9 cellular contexts compared by ENCODE assay signal in the genomic region with DNA sequence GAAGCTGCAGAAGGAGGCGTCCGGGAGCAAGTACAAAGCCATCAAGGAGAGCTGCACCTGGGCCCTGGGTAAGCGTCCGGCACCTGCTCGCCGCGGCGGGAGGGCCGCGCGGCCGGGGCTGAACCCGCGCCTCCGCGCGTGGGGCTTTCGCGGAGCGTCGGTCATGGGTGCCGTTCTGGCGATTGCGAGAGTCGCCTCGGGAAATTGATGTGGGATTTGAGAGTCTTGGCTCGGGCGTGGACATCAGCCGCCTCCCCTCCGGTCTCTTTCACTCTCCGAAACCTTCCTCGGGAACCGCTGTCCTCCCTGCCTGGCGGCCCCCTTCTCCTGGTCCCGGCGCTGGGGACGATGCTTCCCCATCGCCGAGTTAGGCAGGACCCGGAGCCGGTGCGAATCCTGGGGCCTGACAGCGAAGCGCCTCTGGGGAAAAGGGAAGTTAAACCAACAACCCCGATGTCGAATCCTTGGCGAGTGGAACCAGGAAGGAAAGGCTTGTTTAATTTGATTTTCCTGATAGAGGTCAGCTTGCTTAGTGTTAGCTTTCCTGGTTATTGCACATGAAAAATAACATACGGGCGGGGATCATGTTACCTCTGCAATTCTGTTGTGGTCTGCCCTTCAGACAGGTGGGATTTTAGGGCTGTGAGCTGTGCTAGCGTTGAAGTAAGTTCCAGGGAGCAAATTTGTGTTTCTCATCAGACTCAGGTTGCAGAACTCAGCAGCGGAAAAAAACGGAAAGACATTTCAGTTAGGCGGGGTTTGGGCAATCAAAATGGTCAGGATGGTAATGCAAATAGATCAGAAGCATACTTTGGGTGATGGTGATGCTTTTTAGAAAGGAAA. TPM values are rescaled to one million over a fixed set of nuclear protein-coding genes. Genes with fewer than 3 reads are reported as not detected.
DNase-seq lines count a peak whose midpoint lies in the region; ATAC-seq and TF ChIP-seq lines count a peak whose summit lies in the region.
"Had no signal": no experiment of that assay in that cellular context is flagged by ENCODE, and none has a peak within 500 bp of the region (broad histone marks: within the 10 kb centered on the region; RNA-seq: fewer than 3 reads in every experiment).

No MANE protein-coding gene starts in this region.

- peak; percentile 26 for ATAC-seq in GM19397 (IDR thresholded peaks at IDR 0.05; ENCODE audit: unreplicated experiment)

- H3K27ac ChIP-seq in BLaER1 (no peak overlapping the region), HUES48 (ENCODE audit: low read depth, low read length) (no peak overlapping the region), WERI-Rb-1 (peak overlapping the region; percentile 43), neural progenitor cell (no peak overlapping the region)

- H4K20me1 ChIP-seq in BLaER1 (peaks cover 14% of the 10 kb centered on the region; the same call in 1 of the 2 replicates), neural progenitor cell (ENCODE audit: low read depth) (no peaks in the 10 kb centered on the region)

- no peaks in the 10 kb centered on the region for H3K9me3 ChIP-seq in BLaER1
- no peaks in the 10 kb centered on the region for H3K9me3 ChIP-seq in HUES48 (ENCODE audit: control insufficient read depth, insufficient read depth, low read length)
- H3K9me3 ChIP-seq in WERI-Rb-1 (ENCODE audit: severe bottlenecking), result no peaks in the 10 kb centered on the region
- no peaks in the 10 kb centered on the region for H3K9me3 ChIP-seq in neural progenitor cell (ENCODE audit: low read depth)

- H3K27ac Mint-ChIP-seq in neural progenitor cell, result no peak overlapping the region

- peak overlapping the region; percentile 73 for H3K4me3 ChIP-seq in BLaER1
- H3K4me3 ChIP-seq in HUES48 (ENCODE audit: low read depth, low read length), result peak overlapping the region; percentile 94
- H3K4me3 ChIP-seq in WERI-Rb-1 (ENCODE audit: low read depth, low read length), result peak overlapping the region; percentile 80
- H3K4me3 ChIP-seq in foreskin fibroblast (ENCODE audit: low read depth in 1 of 2, low read length in 2 of 2), result peak overlapping the region; percentile 48 to 55
- peak overlapping the region; percentile 96 for H3K4me3 ChIP-seq in neural progenitor cell

- peaks cover 37% of the 10 kb centered on the region for H3K27me3 Mint-ChIP-seq in neural progenitor cell (ENCODE audit: insufficient read depth, low read depth)

- peaks cover 20% of the 10 kb centered on the region for H3K79me2 ChIP-seq in neural progenitor cell (ENCODE audit: low read depth)

- peaks cover 36% of the 10 kb centered on the region for H3F3A ChIP-seq in neural progenitor cell (ENCODE audit: low read depth)

- peak overlapping the region; percentile 99 for H2AFZ ChIP-seq in neural progenitor cell (replicated peaks)

- peaks cover 13% of the 10 kb centered on the region for H3K4me1 Mint-ChIP-seq in neural progenitor cell

- TF ChIP-seq CTCF in WERI-Rb-1 (IDR thresholded peaks at IDR 0.05; ENCODE audit: low read depth, low read length) (no peak), foreskin fibroblast (IDR thresholded peaks at IDR 0.05; ENCODE audit: low read depth, low read length) (no peak), neural progenitor cell (IDR thresholded peaks at IDR 0.05) (no peak)

- H3K4me2 ChIP-seq in BLaER1, result peak overlapping the region; percentile 97
- H3K4me2 ChIP-seq in neural progenitor cell, result peak overlapping the region; percentile 93

- H3K4me1 ChIP-seq in BLaER1 (peaks cover 15% of the 10 kb centered on the region), HUES48 (ENCODE audit: control insufficient read depth, insufficient read depth, low read length) (peaks cover 21% of the 10 kb centered on the region), neural progenitor cell (peaks cover 19% of the 10 kb centered on the region)

- H3K9me3 Mint-ChIP-seq in neural progenitor cell, result no peaks in the 10 kb centered on the region

- H3K36me3 ChIP-seq in BLaER1, result no peaks in the 10 kb centered on the region
- no peaks in the 10 kb centered on the region for H3K36me3 ChIP-seq in HUES48 (ENCODE audit: control insufficient read depth, insufficient read depth, low read length)
- no peaks in the 10 kb centered on the region for H3K36me3 ChIP-seq in WERI-Rb-1
- H3K36me3 ChIP-seq in neural progenitor cell, result no peaks in the 10 kb centered on the region

- H3K9ac ChIP-seq in BLaER1 (no peak overlapping the region; the same call in 1 of the 2 replicates), HUES48 (ENCODE audit: low read depth, low read length) (peak overlapping the region; percentile 66), neural progenitor cell (no peak overlapping the region)

- H3K27me3 ChIP-seq in BLaER1 (peaks cover 59% of the 10 kb centered on the region), HUES48 (ENCODE audit: control insufficient read depth, insufficient read depth, low read length) (peaks cover 29% of the 10 kb centered on the region), WERI-Rb-1 (ENCODE audit: insufficient read depth, low read depth, severe bottlenecking) (no peaks in the 10 kb centered on the region), neural progenitor cell (peaks cover 25% of the 10 kb centered on the region)

- H3K4me3 Mint-ChIP-seq in neural progenitor cell, result peak overlapping the region; percentile 84

- H3K36me3 Mint-ChIP-seq in neural progenitor cell, result no peaks in the 10 kb centered on the region

- DNase-seq in WERI-Rb-1 (no peak), foreskin fibroblast (peak; percentile 14 to 57), neural progenitor cell (ENCODE audit: low spot score) (peak; percentile 65), superior temporal gyrus (ENCODE audit: extremely low spot score) (no peak), NCI-H1930 (lab: John Stamatoyannopoulos, UW) (no peak)

RNA-seq across cellular contexts. Expression of a gene that starts 0.6 kb away (rescaled TPM):
- 3.2 and 3.8 TPM in 2 replicates for total RNA-seq in neural progenitor cell (ENCODE audit: low replicate concordance)

RNA-seq across cellular contexts. Expression of a gene that starts 55.1 kb away (rescaled TPM):
- total RNA-seq in neural progenitor cell (ENCODE audit: low replicate concordance), result 29.9 and 35.4 TPM in 2 replicates

RNA-seq across cellular contexts. Expression of a gene that starts 56.0 kb away (rescaled TPM):
- total RNA-seq in neural progenitor cell (ENCODE audit: low replicate concordance), result not detected in 2 replicates
- total RNA-seq: LHCN-M2 had no signal

Comparison
In these comparisons a context has a peak if more than half of its experiments do, and no peak if none do; other contexts are left out.
1. DNase-seq: peak in foreskin fibroblast (2 of 2) and neural progenitor cell (single experiment); none in WERI-Rb-1 (single experiment), superior temporal gyrus (single experiment) and NCI-H1930 (0 of 2).
2. Peak in every context shown above with its lines, with median percentiles within 50 percentile points of each other: H3K4me3 ChIP-seq.